ENCODE assay signal across 2 cellular contexts in genomic region chr16:4505356-4506153, GRCh38.
TF ChIP-seq lines count a peak whose summit lies in the region.

No MANE protein-coding gene starts in this region.

TF ChIP-seq in GM12891, 5 proteins besides CTCF, POLR2A, EP300 and RAD21:
- peak; percentile 93 for TF ChIP-seq SPI1 (IDR thresholded peaks at IDR 0.05; ENCODE audit: low read depth, low read length)
- TF ChIP-seq TAF1 (IDR thresholded peaks at IDR 0.05; ENCODE audit: low read depth, low read length) = no peak
- TF ChIP-seq POU2F2 (IDR thresholded peaks at IDR 0.05; ENCODE audit: low read depth, low read length) = no peak

TF ChIP-seq in GM12878, 131 proteins besides CTCF, POLR2A, EP300 and RAD21:
- TF ChIP-seq MYB (IDR thresholded peaks at IDR 0.05; ENCODE audit: borderline replicate concordance, low read depth, low read length) (no peak), IKZF1 (conservative IDR thresholded peaks at IDR 0.05) (peak; percentile 32; the same call in 1 of the 2 replicates), MLLT1 (IDR thresholded peaks at IDR 0.05) (peak; percentile 41; the same call in 1 of the 2 replicates), ETV6 (conservative IDR thresholded peaks at IDR 0.05 in 1 of 2, IDR thresholded peaks at IDR 0.05 in 1 of 2; ENCODE audit: borderline replicate concordance in 1 of 2, low read depth in 1 of 2) (no peak), IKZF2 (IDR thresholded peaks at IDR 0.05) (peak; percentile 44 to 53; a peak in 2 of 4 replicates), GATAD2B (conservative IDR thresholded peaks at IDR 0.05; ENCODE audit: low read depth) (peak; percentile 29; the same call in 1 of the 2 replicates), EED (IDR thresholded peaks at IDR 0.05; ENCODE audit: low read depth) (peak; percentile 34; the same call in 1 of the 2 replicates), MAX (IDR thresholded peaks at IDR 0.05; ENCODE audit: low read depth, low read length) (no peak), ZNF384 (IDR thresholded peaks at IDR 0.05; ENCODE audit: borderline replicate concordance, low read depth, low read length) (peak; percentile 56; the same call in 1 of the 2 replicates), PKNOX1 (IDR thresholded peaks at IDR 0.05) (peak; percentile 46), SPI1 (IDR thresholded peaks at IDR 0.05; ENCODE audit: borderline replicate concordance, insufficient read depth, low read depth, low read length) (peak; percentile 92), IRF4 (IDR thresholded peaks at IDR 0.05; ENCODE audit: low read depth, low read length) (0 out of 2 replicates have a peak, but pooled peaks have one; percentile 59), GABPA (IDR thresholded peaks at IDR 0.05; ENCODE audit: low read depth) (no peak), PAX5 (IDR thresholded peaks at IDR 0.05; ENCODE audit: borderline replicate concordance, low read depth, low read length) (0 out of 2 replicates have a peak, but pooled peaks have one; percentile 5), RELB (IDR thresholded peaks at IDR 0.05; ENCODE audit: low read depth) (0 out of 2 replicates have a peak, but pooled peaks have one; percentile 22), RUNX3 (IDR thresholded peaks at IDR 0.05; ENCODE audit: low read length) (peak; percentile 84), RELA (IDR thresholded peaks at IDR 0.05; ENCODE audit: borderline replicate concordance, partially characterized antibody) (no peak), DPF2 (IDR thresholded peaks at IDR 0.05) (0 out of 2 replicates have a peak, but pooled peaks have one; percentile 54), FOXK2 (IDR thresholded peaks at IDR 0.05) (peak; percentile 64), ATF7 (IDR thresholded peaks at IDR 0.05; ENCODE audit: low read depth) (peak; percentile 63), SP1 (IDR thresholded peaks at IDR 0.05; ENCODE audit: low read depth, low read length) (peak; percentile 12), HDGF (IDR thresholded peaks at IDR 0.05) (peak; percentile 48; the same call in 1 of the 2 replicates), PAX8 (IDR thresholded peaks at IDR 0.05) (no peak), ESRRA (IDR thresholded peaks at IDR 0.05; ENCODE audit: low read length) (peak; percentile 23; the same call in 1 of the 2 replicates), CREM (IDR thresholded peaks at IDR 0.05; ENCODE audit: low read depth) (0 out of 2 replicates have a peak, but pooled peaks have one; percentile 34), BMI1 (IDR thresholded peaks at IDR 0.05; ENCODE audit: borderline replicate concordance) (peak; percentile 66; the same call in 1 of the 2 replicates), CREB1 (IDR thresholded peaks at IDR 0.05; ENCODE audit: low read depth) (0 out of 2 replicates have a peak, but pooled peaks have one; percentile 34), RCOR1 (conservative IDR thresholded peaks at IDR 0.05; ENCODE audit: low read depth, low read length) (0 out of 2 replicates have a peak, but pooled peaks have one; percentile 22)
